In genomic region chr6:159438106-159438505, GRCh38 we compare ENCODE assay signal across 33 cellular contexts.
"Had no signal": no experiment of that assay in that cellular context is flagged by ENCODE, and none has a peak within 500 bp of the region (broad histone marks: within the 10 kb centered on the region; RNA-seq: fewer than 3 reads in every experiment).

No MANE protein-coding gene starts in this region.

- H3K27ac ChIP-seq: adrenal gland, body of pancreas, cardiac muscle cell, coronary artery, epithelial cell of prostate, foreskin keratinocyte, gastroesophageal sphincter, heart right ventricle had no signal

- ATAC-seq: activated CD4-positive, alpha-beta T cell treated with anti-CD3 and anti-CD28 coated beads for 36 hours; activated CD8-positive, alpha-beta memory T cell treated with anti-CD3 and anti-CD28 coated beads, Interleukin-2, amount 10 ng/mL, durations not matched to agents 7 days and 5 days; activated CD8-positive, alpha-beta T cell treated with anti-CD3 and anti-CD28 coated beads, Interleukin-2, amount 10 ng/mL, durations not matched to agents 7 days and 5 days; activated naive CD8-positive, alpha-beta T cell treated with anti-CD3 and anti-CD28 coated beads, Interleukin-2, amount 50 U/mL, for 24 hours; body of pancreas; foreskin keratinocyte; gastroesophageal sphincter; heart right ventricle had no signal

- DNase-seq: activated CD4-positive, alpha-beta memory T cell treated with anti-CD3 and anti-CD28 coated beads for 36 hours; activated CD4-positive, alpha-beta T cell treated with anti-CD3 and anti-CD28 coated beads for 36 hours; activated CD4-positive, alpha-beta T cell treated with anti-CD3 and anti-CD28 coated beads, Interleukin-2, amount 10 ng/mL, durations not matched to agents 24 days and 14 days; activated CD4-positive, CD25-positive, alpha-beta regulatory T cell; activated CD4-positive, CD25-positive, alpha-beta regulatory T cell treated with anti-CD3 and anti-CD28 coated beads, Interleukin-2, amount 50 U/mL, for 72 hours; activated CD8-positive, alpha-beta memory T cell treated with anti-CD3 and anti-CD28 coated beads, Interleukin-2, amount 10 ng/mL, durations not matched to agents 7 days and 5 days; activated CD8-positive, alpha-beta memory T cell treated with anti-CD3 and anti-CD28 coated beads, Interleukin-2, amount 50 U/mL, for 4 hours; activated CD8-positive, alpha-beta T cell treated with anti-CD3 and anti-CD28 coated beads, Interleukin-2, amount 10 ng/mL, durations not matched to agents 7 days and 5 days; activated effector memory CD4-positive, alpha-beta T cell treated with anti-CD3 and anti-CD28 coated beads, Interleukin-2, amount 50 U/mL, for 16 hours; activated naive CD4-positive, alpha-beta T cell treated with anti-CD3 and anti-CD28 coated beads for 36 hours; activated naive CD8-positive, alpha-beta T cell treated with anti-CD3 and anti-CD28 coated beads for 36 hours; activated naive CD8-positive, alpha-beta T cell treated with anti-CD3 and anti-CD28 coated beads, Interleukin-2, amount 50 U/mL, for 24 hours; activated T-cell treated with anti-CD3 and anti-CD28 coated beads, Interleukin-2, amount 50 U/mL, for 1 hour; activated T-cell treated with anti-CD3 and anti-CD28 coated beads, Interleukin-2, amount 50 U/mL, for 48 hours; adrenal gland; amygdala; aorta; body of pancreas; dermis blood vessel endothelial cell; effector CD8-positive, alpha-beta T cell; foreskin keratinocyte; heart right ventricle; T-helper 2 cell had no signal

- FAIRE-seq: endometrium, endothelial cell of umbilical vein had no signal

- H3K27me3 ChIP-seq: adrenal gland, body of pancreas, cardiac muscle cell, foreskin keratinocyte had no signal

- H3K27me3 Mint-ChIP-seq: activated CD4-positive, alpha-beta T cell treated with anti-CD3 and anti-CD28 coated beads, Interleukin-2, amount 10 ng/mL, durations not matched to agents 24 days and 14 days had no signal

- H3K4me3 ChIP-seq: adrenal gland, body of pancreas, cardiac muscle cell, coronary artery, gastroesophageal sphincter, heart right ventricle had no signal

- H3K4me3 Mint-ChIP-seq: activated CD4-positive, alpha-beta memory T cell treated with anti-CD3 and anti-CD28 coated beads for 36 hours; activated CD4-positive, alpha-beta T cell treated with anti-CD3 and anti-CD28 coated beads for 36 hours; activated CD4-positive, alpha-beta T cell treated with anti-CD3 and anti-CD28 coated beads, Interleukin-2, amount 10 ng/mL, durations not matched to agents 24 days and 14 days; activated CD8-positive, alpha-beta memory T cell treated with anti-CD3 and anti-CD28 coated beads, Interleukin-2, amount 10 ng/mL, durations not matched to agents 7 days and 5 days; activated CD8-positive, alpha-beta T cell treated with anti-CD3 and anti-CD28 coated beads, Interleukin-2, amount 10 ng/mL, durations not matched to agents 7 days and 5 days; activated naive CD4-positive, alpha-beta T cell treated with anti-CD3 and anti-CD28 coated beads for 36 hours; activated naive CD4-positive, alpha-beta T cell treated with anti-CD3 and anti-CD28 coated beads, Interleukin-2, amount 50 U/mL, for 24 hours; activated naive CD8-positive, alpha-beta T cell treated with anti-CD3 and anti-CD28 coated beads for 36 hours; activated naive CD8-positive, alpha-beta T cell treated with anti-CD3 and anti-CD28 coated beads, Interleukin-2, amount 50 U/mL, for 24 hours; activated T-helper 1 cell treated with anti-CD3 and anti-CD28 coated beads, Interleukin-12 subunit alpha, Interleukin-12 subunit beta, Interleukin-2, Interleukin-4 antibody, amounts not matched to agents 30 ng/mL and 10 ng/mL and 1 ng/mL, durations not matched to agents 14 hours and 24 hours and 36 hours; central memory CD8-positive, alpha-beta T cell had no signal

- H3K36me3 ChIP-seq: adrenal gland, cardiac muscle cell, gastroesophageal sphincter, heart right ventricle had no signal

- H3K4me1 Mint-ChIP-seq: activated CD4-positive, alpha-beta T cell treated with anti-CD3 and anti-CD28 coated beads for 36 hours; activated CD4-positive, alpha-beta T cell treated with anti-CD3 and anti-CD28 coated beads, Interleukin-2, amount 10 ng/mL, durations not matched to agents 24 days and 14 days; activated CD8-positive, alpha-beta memory T cell treated with anti-CD3 and anti-CD28 coated beads, Interleukin-2, amount 10 ng/mL, durations not matched to agents 7 days and 5 days; activated naive CD4-positive, alpha-beta T cell treated with anti-CD3 and anti-CD28 coated beads, Interleukin-2, amount 50 U/mL, for 24 hours; activated naive CD8-positive, alpha-beta T cell treated with anti-CD3 and anti-CD28 coated beads for 36 hours; activated naive CD8-positive, alpha-beta T cell treated with anti-CD3 and anti-CD28 coated beads, Interleukin-2, amount 50 U/mL, for 24 hours; central memory CD8-positive, alpha-beta T cell had no signal

- H3K27ac Mint-ChIP-seq: activated CD4-positive, alpha-beta memory T cell treated with anti-CD3 and anti-CD28 coated beads for 36 hours; activated CD4-positive, alpha-beta T cell treated with anti-CD3 and anti-CD28 coated beads for 36 hours; activated CD4-positive, alpha-beta T cell treated with anti-CD3 and anti-CD28 coated beads, Interleukin-2, amount 10 ng/mL, durations not matched to agents 24 days and 14 days; activated CD8-positive, alpha-beta memory T cell treated with anti-CD3 and anti-CD28 coated beads, Interleukin-2, amount 10 ng/mL, durations not matched to agents 7 days and 5 days; activated CD8-positive, alpha-beta T cell treated with anti-CD3 and anti-CD28 coated beads, Interleukin-2, amount 10 ng/mL, durations not matched to agents 7 days and 5 days; activated naive CD4-positive, alpha-beta T cell treated with anti-CD3 and anti-CD28 coated beads for 36 hours; activated naive CD4-positive, alpha-beta T cell treated with anti-CD3 and anti-CD28 coated beads, Interleukin-2, amount 50 U/mL, for 24 hours; activated naive CD8-positive, alpha-beta T cell treated with anti-CD3 and anti-CD28 coated beads for 36 hours; activated naive CD8-positive, alpha-beta T cell treated with anti-CD3 and anti-CD28 coated beads, Interleukin-2, amount 50 U/mL, for 24 hours; activated T-helper 1 cell treated with anti-CD3 and anti-CD28 coated beads, Interleukin-12 subunit alpha, Interleukin-12 subunit beta, Interleukin-2, Interleukin-4 antibody, amounts not matched to agents 30 ng/mL and 10 ng/mL and 1 ng/mL, durations not matched to agents 14 hours and 24 hours and 36 hours; activated T-helper 2 cell treated with anti-CD3 and anti-CD28 coated beads, Interferon-gamma antibody, Interleukin-2, Interleukin-4, amounts not matched to agents 10 μg/mL and 5 μg/mL and 100 μg/mL, durations not matched to agents 14 hours and 24 hours and 36 hours had no signal

- H3K36me3 Mint-ChIP-seq: activated CD4-positive, alpha-beta memory T cell treated with anti-CD3 and anti-CD28 coated beads for 36 hours; activated CD8-positive, alpha-beta memory T cell treated with anti-CD3 and anti-CD28 coated beads, Interleukin-2, amount 10 ng/mL, durations not matched to agents 7 days and 5 days; activated naive CD8-positive, alpha-beta T cell treated with anti-CD3 and anti-CD28 coated beads for 36 hours had no signal
